In the genomic region with DNA sequence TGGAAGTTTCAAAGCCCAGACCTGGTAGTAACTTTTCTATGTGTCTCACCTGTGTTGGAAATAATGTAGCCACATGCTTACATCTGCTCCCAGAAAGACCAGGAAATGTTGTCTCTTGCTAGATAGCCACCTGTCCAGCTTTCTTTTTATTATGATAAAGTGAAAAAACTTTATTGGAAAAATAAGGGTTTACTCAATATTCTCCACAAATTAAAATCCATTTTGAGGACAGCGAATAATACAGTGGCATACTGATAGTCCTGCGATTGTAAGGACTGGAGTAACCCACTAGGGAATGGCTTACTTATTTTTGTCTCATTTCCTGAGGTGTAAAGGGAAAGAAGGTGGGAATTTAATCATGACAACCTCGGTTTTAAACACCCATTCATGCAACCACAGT, we compare ENCODE assay signal across 18 cellular contexts.
DNase-seq lines count a peak whose midpoint lies in the region; ATAC-seq, FAIRE-seq and TF ChIP-seq lines count a peak whose summit lies in the region.
"Had no signal": no experiment of that assay in that cellular context is flagged by ENCODE, and none has a peak within 500 bp of the region (broad histone marks: within the 10 kb centered on the region; RNA-seq: fewer than 3 reads in every experiment).

No MANE protein-coding gene starts in this region.

- no peaks in the 10 kb centered on the region for H3K9me3 Mint-ChIP-seq in activated naive CD4-positive, alpha-beta T cell treated with anti-CD3 and anti-CD28 coated beads for 36 hours
- no peaks in the 10 kb centered on the region for H3K9me3 Mint-ChIP-seq in stimulated activated effector memory CD8-positive, alpha-beta T cell treated with anti-CD3 and anti-CD28 coated beads, Interleukin-12 subunit alpha, Interleukin-12 subunit beta, amount 100 ng/mL, for 72 hours

- BruUV-seq in K562 (replicated peaks; lab: Mats Ljungman, UMichigan) = no TSS peak

- H3K36me3 ChIP-seq in NT2/D1 (ENCODE audit: insufficient read depth, insufficient read length, low read length) (no peaks in the 10 kb centered on the region), K562 (ENCODE audit: control insufficient read depth, insufficient read depth, low read length) (peaks cover 30% of the 10 kb centered on the region; the same call in 2 of the 3 replicates)
- H3K36me3 ChIP-seq: ovary, SJCRH30, upper lobe of right lung had no signal

- H3K27ac ChIP-seq in K562 (ENCODE audit: extremely low read depth, low read depth, low read length) = peak overlapping the region; percentile 99
- H3K27ac ChIP-seq: ovary, upper lobe of right lung had no signal

- in situ Hi-C loops in K562 (cut with MboI) = loop anchor here (25.0 kb wide), 1 partner anchor 375 kb away; no protein-coding TSS in a partner anchor

- no peak for FAIRE-seq in K562 (lab: Jason Lieb, UNC)
- FAIRE-seq: TTC549 had no signal

- intact Hi-C loops in activated naive CD4-positive, alpha-beta T cell treated with anti-CD3 and anti-CD28 coated beads for 36 hours (cut with micrococcal nuclease) = no loop called here
- intact Hi-C loops in K562 (cut with micrococcal nuclease) = no loop called here

- peak overlapping the region; percentile 56 for H3K4me3 ChIP-seq in NT2/D1 (ENCODE audit: insufficient read length, low read depth)
- peak overlapping the region; percentile 53 for H3K4me3 ChIP-seq in K562
- H3K4me3 ChIP-seq: ovary, upper lobe of right lung had no signal

- H3K27me3 Mint-ChIP-seq in activated naive CD4-positive, alpha-beta T cell treated with anti-CD3 and anti-CD28 coated beads for 36 hours (ENCODE audit: low read depth) = peaks cover 1% of the 10 kb centered on the region
- H3K27me3 Mint-ChIP-seq: activated naive CD4-positive, alpha-beta T cell treated with anti-CD3 and anti-CD28 coated beads, Interleukin-2, amount 50 U/mL, for 24 hours had no signal

- no peaks in the 10 kb centered on the region for H3K9me1 ChIP-seq in K562 (ENCODE audit: control insufficient read depth, insufficient read depth, low read length)

- H3K36me3 Mint-ChIP-seq in activated naive CD4-positive, alpha-beta T cell treated with anti-CD3 and anti-CD28 coated beads for 36 hours (ENCODE audit: low read depth) = peaks cover 4% of the 10 kb centered on the region
- peaks cover 28% of the 10 kb centered on the region for H3K36me3 Mint-ChIP-seq in stimulated activated effector memory CD8-positive, alpha-beta T cell treated with anti-CD3 and anti-CD28 coated beads, Interleukin-12 subunit alpha, Interleukin-12 subunit beta, amount 100 ng/mL, for 72 hours
- H3K36me3 Mint-ChIP-seq: activated naive CD4-positive, alpha-beta T cell treated with anti-CD3 and anti-CD28 coated beads, Interleukin-2, amount 50 U/mL, for 24 hours had no signal

- H3K79me2 ChIP-seq in K562 (ENCODE audit: control insufficient read depth, insufficient read depth, low read length) = peaks cover 61% of the 10 kb centered on the region

- H3K4me1 ChIP-seq in NT2/D1 (ENCODE audit: insufficient read depth, insufficient read length) = no peaks in the 10 kb centered on the region
- peaks cover 5 to 27% of the 10 kb centered on the region in 2 experiments for H3K4me1 ChIP-seq in K562 (replicated peaks in 1 of 2; ENCODE audit: control insufficient read depth in 2 of 2, insufficient read depth in 2 of 2, low read length in 2 of 2)
- H3K4me1 ChIP-seq: SJCRH30 had no signal

- ATAC-seq in K562 = no peak
- ATAC-seq in stimulated activated effector memory CD8-positive, alpha-beta T cell treated with anti-CD3 and anti-CD28 coated beads, Interleukin-12 subunit alpha, Interleukin-12 subunit beta, amount 100 ng/mL, for 72 hours = no peak
- ATAC-seq: left cardiac atrium, upper lobe of right lung had no signal

- peak overlapping the region; percentile 53 for H3K27ac Mint-ChIP-seq in activated naive CD4-positive, alpha-beta T cell treated with anti-CD3 and anti-CD28 coated beads for 36 hours
- no peak overlapping the region for H3K27ac Mint-ChIP-seq in stimulated activated effector memory CD8-positive, alpha-beta T cell treated with anti-CD3 and anti-CD28 coated beads, Interleukin-12 subunit alpha, Interleukin-12 subunit beta, amount 100 ng/mL, for 72 hours

- no peaks in the 10 kb centered on the region for H3K27me3 ChIP-seq in NT2/D1 (ENCODE audit: insufficient read depth, insufficient read length)
- H3K27me3 ChIP-seq in K562 (ENCODE audit: control insufficient read depth in 2 of 2, insufficient read depth in 2 of 2, low read length in 2 of 2) = no peaks in the 10 kb centered on the region
- H3K27me3 ChIP-seq: ovary, SJCRH30 had no signal

- peak overlapping the region; percentile 96 for H3K4me2 ChIP-seq in K562 (ENCODE audit: insufficient read depth, low read length)

- H4K20me1 ChIP-seq in K562 (replicated peaks; ENCODE audit: control insufficient read depth, insufficient read depth, low read length) = no peaks in the 10 kb centered on the region

- TF ChIP-seq RAD21 in K562 (CRISPR knock-in tag; conservative IDR thresholded peaks at IDR 0.05 in 1 of 2, IDR thresholded peaks at IDR 0.05 in 1 of 2) = no peak

- CTCF ChIA-PET in activated naive CD4-positive, alpha-beta T cell treated with anti-CD3 and anti-CD28 coated beads for 36 hours (lab: Charles Lee) = interaction anchor here (1.6 to 1.9 kb wide), 2 partner anchors 11 to 64 kb away, joined by 7 to 8 read pairs; a partner anchor contains a TSS
- CTCF ChIA-PET in K562 (lab: Yijun Ruan, JAX; ENCODE audit: low intra/inter-chr PET ratio) = interaction anchor here (1.3 kb wide), 1 partner anchor 409 kb away, joined by 3 read pairs; no protein-coding TSS in a partner anchor

- H3K9me3 ChIP-seq in NT2/D1 (ENCODE audit: insufficient read depth, low read length) (no peaks in the 10 kb centered on the region), K562 (replicated peaks; ENCODE audit: control insufficient read depth, insufficient read depth, low read depth, low read length) (no peaks in the 10 kb centered on the region)
- H3K9me3 ChIP-seq: Caco-2, ovary, SJCRH30, upper lobe of right lung had no signal

- H2AFZ ChIP-seq in K562 (ENCODE audit: low read depth, low read length) = no peak overlapping the region; the same call in 1 of the 2 replicates

- TF ChIP-seq CTCF in K562 (IDR thresholded peaks at IDR 0.05 in 2 of 3, conservative IDR thresholded peaks at IDR 0.05 in 1 of 3; ENCODE audit: insufficient read depth in 2 of 3, low read depth in 1 of 3, low read length in 3 of 3) = no peak

- 19% methylated on average over 3 of the region's 3 CpGs for WGBS in K562 (ENCODE audit: insufficient coverage, low coverage, missing lambda C conversion rate)

- no peak for TF ChIP-seq EP300 in K562 (IDR thresholded peaks at IDR 0.05; ENCODE audit: low read length)

- TF ChIP-seq POLR2A in K562 (conservative IDR thresholded peaks at IDR 0.05) = no peak

- H3K4me1 Mint-ChIP-seq in activated naive CD4-positive, alpha-beta T cell treated with anti-CD3 and anti-CD28 coated beads for 36 hours (ENCODE audit: low read depth) = peaks cover 29% of the 10 kb centered on the region
- H3K4me1 Mint-ChIP-seq in stimulated activated effector memory CD8-positive, alpha-beta T cell treated with anti-CD3 and anti-CD28 coated beads, Interleukin-12 subunit alpha, Interleukin-12 subunit beta, amount 100 ng/mL, for 72 hours = peaks cover 28% of the 10 kb centered on the region

- H3K4me3 Mint-ChIP-seq in activated naive CD4-positive, alpha-beta T cell treated with anti-CD3 and anti-CD28 coated beads for 36 hours = no peak overlapping the region
- peak overlapping the region; percentile 80 for H3K4me3 Mint-ChIP-seq in stimulated activated effector memory CD8-positive, alpha-beta T cell treated with anti-CD3 and anti-CD28 coated beads, Interleukin-12 subunit alpha, Interleukin-12 subunit beta, amount 100 ng/mL, for 72 hours

- POLR2A ChIA-PET in K562 (lab: Yijun Ruan, JAX) = interaction anchor here (1.0 to 18.6 kb wide), 19 partner anchors 11 to 408 kb away, joined by 3 to 323 read pairs (median 11); partner anchors contain the start of genes ABT1 and HMGN4

- DNase-seq in activated naive CD4-positive, alpha-beta T cell treated with anti-CD3 and anti-CD28 coated beads for 36 hours = no peak
- no peak for DNase-seq in activated naive CD4-positive, alpha-beta T cell treated with Interleukin-2 at 50 U/mL for 16 hours
- DNase-seq in NT2/D1 (ENCODE audit: low read depth, low spot score) (no peak), K562 (ENCODE audit: extremely low read depth in 1 of 4, low spot score in 3 of 4) (no peak), HCEC 1CT (no peak), cerebellum (ENCODE audit: low spot score) (no peak), MV-4-11 (lab: John Stamatoyannopoulos, UW) (no peak)
- peak in 1 of 2 donors; percentile 10 for DNase-seq in stimulated activated effector memory CD8-positive, alpha-beta T cell treated with anti-CD3 and anti-CD28 coated beads, Interleukin-12 subunit alpha, Interleukin-12 subunit beta, amount 100 ng/mL, for 72 hours (ENCODE audit: low spot score in 2 of 2)
- DNase-seq: Caco-2, GDM1, hippocampal formation, KBM-7, left cardiac atrium, ovary, SJCRH30, upper lobe of right lung had no signal

- H3K9ac ChIP-seq in NT2/D1 (ENCODE audit: insufficient read length, low read depth) (peak overlapping the region; percentile 87), K562 (ENCODE audit: insufficient read depth in 1 of 2, low read depth in 2 of 2, low read length in 2 of 2) (peak overlapping the region in 1 of 2 experiments; percentile 97; a peak in 2 of 4 replicates)

TF ChIP-seq in K562, 482 proteins besides CTCF, POLR2A, EP300 and RAD21 (continues in another document):
- TF ChIP-seq KDM5B (IDR thresholded peaks at IDR 0.05; ENCODE audit: insufficient replicate concordance, low read depth, low read length) (peak; percentile 8), LCOR (CRISPR knock-in tag; IDR thresholded peaks at IDR 0.05) (no peak), SMAD4 (CRISPR knock-in tag; conservative IDR thresholded peaks at IDR 0.05) (no peak), BDP1 (IDR thresholded peaks at IDR 0.05; ENCODE audit: insufficient read depth, insufficient read length) (no peak), GTF2A2 (tag; IDR thresholded peaks at IDR 0.05) (no peak), HMG20B (CRISPR knock-in tag; IDR thresholded peaks at IDR 0.05) (no peak), ZNF436 (CRISPR knock-in tag; IDR thresholded peaks at IDR 0.05) (no peak), U2AF1 (optimal IDR thresholded peaks at IDR 0.05; ENCODE audit: low read depth, low read length) (peak; percentile 24), CHD1 (IDR thresholded peaks at IDR 0.05; ENCODE audit: low read length) (peak; percentile 6), THRAP3 (IDR thresholded peaks at IDR 0.05; ENCODE audit: borderline replicate concordance) (no peak), MYC (IDR thresholded peaks at IDR 0.05; ENCODE audit: low read depth, low read length) (no peak), MYC (CRISPR knock-in tag; IDR thresholded peaks at IDR 0.05; ENCODE audit: borderline replicate concordance, low read depth) (no peak), KAT8 (IDR thresholded peaks at IDR 0.05; ENCODE audit: low read depth) (no peak), SIN3A (IDR thresholded peaks at IDR 0.05; ENCODE audit: borderline replicate concordance in 2 of 2, control insufficient read depth in 1 of 2, low read depth in 2 of 2, low read length in 2 of 2) (0 out of 4 replicates have a peak, but pooled peaks of 1 of the 2 experiments have one; percentile 31), PRMT5 (CRISPR knock-in tag; IDR thresholded peaks at IDR 0.05) (no peak)
